20 cellular contexts compared by ENCODE assay signal in the genomic region with DNA sequence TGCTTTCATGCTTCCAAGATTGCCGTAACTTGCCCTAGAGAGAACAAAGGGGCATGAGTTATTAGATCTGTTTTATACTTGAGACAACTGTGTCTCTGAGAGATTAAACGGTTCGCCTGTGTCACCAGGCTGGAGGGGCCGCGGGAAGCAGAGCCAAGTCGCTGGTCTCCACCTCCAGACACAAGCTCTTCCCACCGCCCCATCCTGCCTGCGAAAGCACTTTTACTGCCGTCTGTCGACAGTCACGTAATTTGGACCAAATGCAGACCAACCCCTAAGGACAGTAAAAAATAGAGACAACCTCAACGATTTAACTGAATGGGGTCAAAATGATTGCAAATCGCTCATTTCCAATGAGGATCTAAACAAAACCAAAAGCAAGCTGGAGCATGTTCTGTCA. TPM values are rescaled to one million over a fixed set of nuclear protein-coding genes. Genes with fewer than 3 reads are reported as not detected.
"Had no signal": no experiment of that assay in that cellular context is flagged by ENCODE, and none has a peak within 500 bp of the region (broad histone marks: within the 10 kb centered on the region; RNA-seq: fewer than 3 reads in every experiment).

No MANE protein-coding gene starts in this region.

- DNase-seq: activated CD4-positive, alpha-beta memory T cell treated with anti-CD3 and anti-CD28 coated beads for 36 hours; activated CD4-positive, alpha-beta T cell treated with anti-CD3 and anti-CD28 coated beads for 1 hour; activated CD8-positive, alpha-beta memory T cell treated with anti-CD3 and anti-CD28 coated beads, Interleukin-2, amount 10 ng/mL, durations not matched to agents 7 days and 5 days; activated effector memory CD4-positive, alpha-beta T cell treated with Interleukin-2 at 50 U/mL for 16 hours; activated T-cell treated with anti-CD3 and anti-CD28 coated beads, Interleukin-2, amount 50 U/mL, for 24 hours; caudate nucleus; kidney glomerular epithelial cell; lower lobe of right lung; midbrain; SK-N-SH; stimulated activated naive CD8-positive, alpha-beta T cell treated with anti-CD3 and anti-CD28 coated beads, Interleukin-15, amount 100 ng/mL, for 72 hours; T-helper 1 cell; T1000 had no signal

- H3K4me2 ChIP-seq: SK-N-SH had no signal

- H3K27me3 Mint-ChIP-seq: activated naive CD4-positive, alpha-beta T cell treated with anti-CD3 and anti-CD28 coated beads, Interleukin-2, amount 50 U/mL, for 24 hours had no signal

- H3K4me1 ChIP-seq: lower lobe of right lung had no signal

- ATAC-seq: activated CD8-positive, alpha-beta memory T cell treated with anti-CD3 and anti-CD28 coated beads, Interleukin-2, amount 10 ng/mL, durations not matched to agents 7 days and 5 days; esophagus mucosa; lower lobe of right lung; stimulated activated naive CD8-positive, alpha-beta T cell treated with anti-CD3 and anti-CD28 coated beads, Interleukin-15, amount 100 ng/mL, for 72 hours had no signal

- H3K36me3 ChIP-seq: lower lobe of right lung, thoracic aorta had no signal

- H3K4me3 Mint-ChIP-seq: activated CD4-positive, alpha-beta memory T cell treated with anti-CD3 and anti-CD28 coated beads for 36 hours; activated CD8-positive, alpha-beta memory T cell treated with anti-CD3 and anti-CD28 coated beads, Interleukin-2, amount 10 ng/mL, durations not matched to agents 7 days and 5 days; activated naive CD4-positive, alpha-beta T cell treated with anti-CD3 and anti-CD28 coated beads, Interleukin-2, amount 50 U/mL, for 24 hours; activated T-cell treated with anti-CD3 and anti-CD28 coated beads, Interleukin-2, amount 50 U/mL, for 24 hours; neural crest cell; stimulated activated naive CD8-positive, alpha-beta T cell treated with anti-CD3 and anti-CD28 coated beads, Interleukin-15, amount 100 ng/mL, for 72 hours had no signal

- H3K9me2 ChIP-seq: SK-N-SH had no signal

- H3K4me3 ChIP-seq: lower lobe of right lung, thoracic aorta had no signal

- H3K36me3 Mint-ChIP-seq: activated CD4-positive, alpha-beta memory T cell treated with anti-CD3 and anti-CD28 coated beads for 36 hours; activated CD8-positive, alpha-beta memory T cell treated with anti-CD3 and anti-CD28 coated beads, Interleukin-2, amount 10 ng/mL, durations not matched to agents 7 days and 5 days; activated naive CD4-positive, alpha-beta T cell treated with anti-CD3 and anti-CD28 coated beads, Interleukin-2, amount 50 U/mL, for 24 hours had no signal

- H3K9me3 Mint-ChIP-seq: activated CD4-positive, alpha-beta memory T cell treated with anti-CD3 and anti-CD28 coated beads for 36 hours; activated naive CD4-positive, alpha-beta T cell treated with anti-CD3 and anti-CD28 coated beads, Interleukin-2, amount 50 U/mL, for 24 hours; activated T-cell treated with anti-CD3 and anti-CD28 coated beads, Interleukin-2, amount 50 U/mL, for 24 hours; neural crest cell; stimulated activated naive CD8-positive, alpha-beta T cell treated with anti-CD3 and anti-CD28 coated beads, Interleukin-15, amount 100 ng/mL, for 72 hours had no signal

- H3K27ac ChIP-seq: lower lobe of right lung, thoracic aorta, VCaP had no signal

- H3K9me3 ChIP-seq: lower lobe of right lung, SK-N-SH, thoracic aorta had no signal

- H3K4me1 Mint-ChIP-seq: activated CD8-positive, alpha-beta memory T cell treated with anti-CD3 and anti-CD28 coated beads, Interleukin-2, amount 10 ng/mL, durations not matched to agents 7 days and 5 days; activated naive CD4-positive, alpha-beta T cell treated with anti-CD3 and anti-CD28 coated beads, Interleukin-2, amount 50 U/mL, for 24 hours; stimulated activated naive CD8-positive, alpha-beta T cell treated with anti-CD3 and anti-CD28 coated beads, Interleukin-15, amount 100 ng/mL, for 72 hours had no signal

- H3K27ac Mint-ChIP-seq: activated CD4-positive, alpha-beta memory T cell treated with anti-CD3 and anti-CD28 coated beads for 36 hours; activated CD8-positive, alpha-beta memory T cell treated with anti-CD3 and anti-CD28 coated beads, Interleukin-2, amount 10 ng/mL, durations not matched to agents 7 days and 5 days; activated naive CD4-positive, alpha-beta T cell treated with anti-CD3 and anti-CD28 coated beads, Interleukin-2, amount 50 U/mL, for 24 hours; activated T-cell treated with anti-CD3 and anti-CD28 coated beads, Interleukin-2, amount 50 U/mL, for 24 hours; stimulated activated naive CD8-positive, alpha-beta T cell treated with anti-CD3 and anti-CD28 coated beads, Interleukin-15, amount 100 ng/mL, for 72 hours had no signal

RNA-seq across cellular contexts. Expression of gene GSC, which starts 17.3 kb away (rescaled TPM):
- total RNA-seq: activated CD4-positive, alpha-beta memory T cell treated with anti-CD3 and anti-CD28 coated beads for 36 hours; glomerular endothelial cell; myocyte; neural crest cell had no signal
